Comparison of ENCODE assay signal across 8 cellular contexts in the genomic region with DNA sequence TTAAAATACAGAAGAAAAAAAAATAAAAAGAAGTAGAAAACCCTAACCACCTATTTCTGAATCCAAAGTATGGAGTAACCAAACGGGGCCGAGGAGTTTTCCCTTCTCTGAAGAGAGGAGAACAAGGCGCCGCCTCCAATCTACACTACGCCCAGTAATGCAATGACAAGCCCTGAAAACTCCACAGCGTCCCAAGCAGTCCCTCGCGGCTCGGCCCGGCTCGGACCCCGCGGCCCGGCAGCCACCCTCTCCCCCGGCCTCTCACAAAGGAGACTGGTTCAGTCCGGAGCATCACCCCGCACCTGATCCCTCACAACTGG. TPM values are rescaled to one million over a fixed set of nuclear protein-coding genes. Genes with fewer than 3 reads are reported as not detected.
A peak's percentile ranks its signal among the peaks of the same experiment; 100 is the strongest.
DNase-seq lines count a peak whose midpoint lies in the region; ATAC-seq and TF ChIP-seq lines count a peak whose summit lies in the region.

No MANE protein-coding gene starts in this region.

- H3K79me1 ChIP-seq in H9 (ENCODE audit: insufficient read depth, low read depth, low read length, poor library complexity, severe bottlenecking) = peaks cover 7% of the 10 kb centered on the region

- H3K4me2 ChIP-seq in H9 (ENCODE audit: insufficient read depth, insufficient read length, low read length) (peak overlapping the region; percentile 100), osteoblast (ENCODE audit: insufficient read depth, low read length) (peak overlapping the region; percentile 84)

- peak overlapping the region; percentile 99 for H3K9ac ChIP-seq in H9 (ENCODE audit: extremely low read depth, insufficient read length, low read length)

- intact Hi-C loops in esophagus muscularis mucosa (cut with DNase I) = loop anchor here (2.0 kb wide), 1 partner anchor 19 kb away; no protein-coding TSS in a partner anchor

- H3K27ac Mint-ChIP-seq in H9 = peak overlapping the region; percentile 97 to 100 (median 98)

- no peak for TF ChIP-seq EP300 in esophagus muscularis mucosa (IDR thresholded peaks at IDR 0.05)

- H3K27me3 ChIP-seq in H9 (ENCODE audit: insufficient read depth, low read length) = no peaks in the 10 kb centered on the region
- no peaks in the 10 kb centered on the region for H3K27me3 ChIP-seq in RWPE2 (ENCODE audit: insufficient read depth, poor library complexity, severe bottlenecking)
- no peaks in the 10 kb centered on the region for H3K27me3 ChIP-seq in esophagus muscularis mucosa
- H3K27me3 ChIP-seq in osteoblast (ENCODE audit: insufficient read depth, low read length) = no peaks in the 10 kb centered on the region

- H4K5ac ChIP-seq in H9 (ENCODE audit: insufficient read length, low read depth, low read length) = peak overlapping the region; percentile 23

- H3K23me2 ChIP-seq in H9 (ENCODE audit: insufficient read length, low read depth, low read length, poor library complexity, severe bottlenecking) = peaks cover 8% of the 10 kb centered on the region

- H4K91ac ChIP-seq in H9 (ENCODE audit: insufficient read length, low read depth, low read length) = no peak overlapping the region

- no peak overlapping the region; the same call in 1 of the 2 replicates for H3K4ac ChIP-seq in H9 (ENCODE audit: low read depth, low read length)

- DNase-seq in COR-L47 (lab: John Stamatoyannopoulos, UW) (peak; percentile 14), H9 (no peak), RWPE2 (ENCODE audit: low spot score) (peak; percentile 51), esophagus muscularis mucosa (ENCODE audit: extremely low spot score) (no peak), osteoblast (ENCODE audit: insufficient read length, low spot score, missing footprints) (peak; percentile 76), iPS-NIHi7 (ENCODE audit: extremely low spot score) (no peak), cortex of kidney (lab: John Stamatoyannopoulos, UW) (no peak), NCI-H524 (lab: John Stamatoyannopoulos, UW) (no peak)

- H3K4me3 ChIP-seq in RWPE2 (ENCODE audit: severe bottlenecking) (peak overlapping the region; percentile 68), esophagus muscularis mucosa (peak overlapping the region; percentile 68 to 97 (median 76)), osteoblast (ENCODE audit: insufficient read depth, low read length) (peak overlapping the region; percentile 100)

- H3K4me1 ChIP-seq in H9 (ENCODE audit: insufficient read depth, low read length) (no peaks in the 10 kb centered on the region; the same call in 1 of the 2 replicates), RWPE2 (ENCODE audit: insufficient read depth, poor library complexity, severe bottlenecking) (peaks cover 21% of the 10 kb centered on the region), esophagus muscularis mucosa (peaks cover 24 to 46% (median 37%) of the 10 kb centered on the region in 4 donors), osteoblast (ENCODE audit: insufficient read depth, low read length) (peaks cover 8% of the 10 kb centered on the region)

- H3K9me3 ChIP-seq in H9 (ENCODE audit: control insufficient read depth, low read depth, low read length) (no peaks in the 10 kb centered on the region), RWPE2 (ENCODE audit: severe bottlenecking) (no peaks in the 10 kb centered on the region), esophagus muscularis mucosa (no peaks in the 10 kb centered on the region), osteoblast (ENCODE audit: low read depth, low read length) (no peaks in the 10 kb centered on the region)

- H3K56ac ChIP-seq in H9 (ENCODE audit: insufficient read length, low read depth, low read length) = no peak overlapping the region

- peak overlapping the region; percentile 94 to 96 for H3K4me3 Mint-ChIP-seq in H9

- no CpG with 5 or more reads among the region's 17 CpGs for WGBS in H9 (ENCODE audit: extremely low coverage, insufficient read length, low lambda C conversion rate)
- WGBS in esophagus muscularis mucosa = under 1% methylated on average over 10 of the region's 17 CpGs

- peaks cover 11 to 20% of the 10 kb centered on the region in 2 experiments for H3K4me1 Mint-ChIP-seq in H9

- H2AFZ ChIP-seq in H9 (ENCODE audit: low read length) (no peak overlapping the region), osteoblast (ENCODE audit: low read length) (peak overlapping the region; percentile 98)

- no peak overlapping the region for H2BK120ac ChIP-seq in H9 (ENCODE audit: low read depth, low read length, poor library complexity, severe bottlenecking)

- H4K8ac ChIP-seq in H9 (replicated peaks; ENCODE audit: insufficient read length, low read depth, low read length) = no peak overlapping the region

- TF ChIP-seq CTCF in H9 (conservative IDR thresholded peaks at IDR 0.05) (no peak), RWPE2 (IDR thresholded peaks at IDR 0.05; ENCODE audit: poor library complexity, severe bottlenecking) (no peak), esophagus muscularis mucosa (IDR thresholded peaks at IDR 0.05) (no peak), osteoblast (IDR thresholded peaks at IDR 0.05; ENCODE audit: extremely low read depth, low read depth, low read length) (no peak)

- H2BK20ac ChIP-seq in H9 (ENCODE audit: low read depth, low read length, poor library complexity, severe bottlenecking) = no peak overlapping the region

- peak overlapping the region; percentile 92 for H3K14ac ChIP-seq in H9 (ENCODE audit: insufficient read depth, low read length)

- H2BK15ac ChIP-seq in H9 (ENCODE audit: low read depth, low read length) = no peak overlapping the region

- H3K36me3 ChIP-seq in RWPE2 (ENCODE audit: low read depth) (peaks cover 22% of the 10 kb centered on the region), esophagus muscularis mucosa (peaks cover 1 to 30% (median 15%) of the 10 kb centered on the region in 4 donors), osteoblast (ENCODE audit: insufficient read depth, low read length) (peaks cover 8% of the 10 kb centered on the region)

- peak; percentile 32 for ATAC-seq in RWPE2 (ENCODE audit: low read depth)

- H2BK5ac ChIP-seq in H9 (ENCODE audit: insufficient read length, low read length) = peak overlapping the region; percentile 82

- H3T11ph ChIP-seq in H9 (ENCODE audit: low read length) = no peak overlapping the region

- H4K20me1 ChIP-seq in H9 (ENCODE audit: control insufficient read depth, insufficient read depth, insufficient read length) (no peaks in the 10 kb centered on the region), osteoblast (ENCODE audit: insufficient read depth, low read length) (peaks cover 9% of the 10 kb centered on the region)

- no peaks in the 10 kb centered on the region; a peak in 1 of 5 replicates for H3K9me3 Mint-ChIP-seq in H9

- peaks cover 24% of the 10 kb centered on the region for H3K79me2 ChIP-seq in H9 (ENCODE audit: insufficient read depth, low read length)
- H3K79me2 ChIP-seq in osteoblast (ENCODE audit: insufficient read depth, low read length) = peaks cover 53% of the 10 kb centered on the region

- H3K23ac ChIP-seq in H9 (ENCODE audit: insufficient read length, low read depth, low read length) = no peak overlapping the region

- peaks cover 11 to 39% (median 32%) of the 10 kb centered on the region in 3 experiments for H3K36me3 Mint-ChIP-seq in H9 (ENCODE audit: insufficient read depth in 1 of 3, low read depth in 3 of 3)

- H3K18ac ChIP-seq in H9 (ENCODE audit: insufficient read length, low read depth, low read length) = peak overlapping the region; percentile 83

- no peak overlapping the region for H2BK12ac ChIP-seq in H9 (ENCODE audit: insufficient read length, low read depth, low read length)

- H2AK5ac ChIP-seq in H9 (ENCODE audit: insufficient read length, low read length) = no peak overlapping the region

- H3K27ac ChIP-seq in H9 (ENCODE audit: insufficient read length, low read depth, low read length) = peak overlapping the region; percentile 51
- H3K27ac ChIP-seq in RWPE2 (ENCODE audit: poor library complexity, severe bottlenecking) = peak overlapping the region; percentile 73
- peak overlapping the region; percentile 88 to 94 (median 92) for H3K27ac ChIP-seq in esophagus muscularis mucosa (replicated peaks in 1 of 4)
- H3K27ac ChIP-seq in osteoblast (ENCODE audit: low read depth, low read length) = peak overlapping the region; percentile 92

- H3K27me3 Mint-ChIP-seq in H9 (ENCODE audit: low read depth) = no peaks in the 10 kb centered on the region

- TF ChIP-seq POLR2A in esophagus muscularis mucosa (IDR thresholded peaks at IDR 0.05; ENCODE audit: low read depth) = no peak

RNA-seq across cellular contexts. Expression of gene CHD8, which starts 0.4 kb away (rescaled TPM):
- 132 and 135 TPM in 2 replicates for total RNA-seq in H9 (2021)
- total RNA-seq in esophagus muscularis mucosa = 10 to 100 TPM; 45.6 to 64.3 (median 55.0) TPM
- 55.4 and 66.3 TPM in 2 replicates for total RNA-seq in osteoblast

RNA-seq across cellular contexts. Expression of gene RAB2B, which starts 21.2 kb away (rescaled TPM):
- total RNA-seq in H9 (2021) (26.2 and 27.9 TPM in 2 replicates), esophagus muscularis mucosa (10 to 100 TPM; 26.2 to 41.0 (median 28.3) TPM), osteoblast (25.0 and 27.4 TPM in 2 replicates)

RNA-seq across cellular contexts. Expression of gene TOX4, which starts 21.4 kb away (rescaled TPM):
- total RNA-seq in H9 (2021) (58.0 and 64.7 TPM in 2 replicates), esophagus muscularis mucosa (10 to 100 TPM; 42.6 to 81.2 (median 49.1) TPM), osteoblast (37.6 and 46.3 TPM in 2 replicates)

RNA-seq across cellular contexts. Expression of gene METTL3, which starts 55.6 kb away (rescaled TPM):
- total RNA-seq in H9 (2021) (84.1 and 84.4 TPM in 2 replicates), esophagus muscularis mucosa (10 to 100 TPM; 40.6 to 64.4 (median 48.0) TPM), osteoblast (30.4 and 30.9 TPM in 2 replicates)

Comparison
In these comparisons a context has a peak if more than half of its experiments do, and no peak if none do; other contexts are left out.
1. DNase-seq: peak in COR-L47 (single experiment), RWPE2 (single experiment) and osteoblast (single experiment); none in H9 (single experiment), esophagus muscularis mucosa (single experiment), iPS-NIHi7 (single experiment), cortex of kidney (single experiment) and NCI-H524 (0 of 2).
2. Peak in every context shown above with its lines, with median percentiles within 50 percentile points of each other: H3K27ac ChIP-seq and H3K4me3 ChIP-seq.